In genomic region chr2:26049641-26050040, GRCh38 we compare ENCODE assay signal across 17 cellular contexts. TPM values are rescaled to one million over a fixed set of nuclear protein-coding genes. Genes with fewer than 3 reads are reported as not detected.
DNase-seq lines count a peak whose midpoint lies in the region; ATAC-seq, FAIRE-seq and TF ChIP-seq lines count a peak whose summit lies in the region.
"Had no signal": no experiment of that assay in that cellular context is flagged by ENCODE, and none has a peak within 500 bp of the region (broad histone marks: within the 10 kb centered on the region; RNA-seq: fewer than 3 reads in every experiment).

No MANE protein-coding gene starts in this region.

- no peak for TF ChIP-seq CTCF in astrocyte (IDR thresholded peaks at IDR 0.05; ENCODE audit: insufficient read depth, low read depth, low read length)
- TF ChIP-seq CTCF in glutamatergic neuron (IDR thresholded peaks at IDR 0.05; ENCODE audit: partially characterized antibody, unreplicated experiment), result no peak

- no peak for DNase-seq in stimulated activated naive CD8-positive, alpha-beta T cell treated with anti-CD3 and anti-CD28 coated beads, Interleukin-15, Interleukin-2, amounts not matched to agents 100 U/mL and 50 U/mL, for 24 hours
- DNase-seq in astrocyte (ENCODE audit: low read depth) (peak; percentile 61), glutamatergic neuron (no peak), SHP77 (lab: John Stamatoyannopoulos, UW) (no peak)
- DNase-seq: BE2C, H7, HFFc6, MM.1S, NCI-H1048, NCI-H1436, NCI-H1930, NCI-H510A, SIG-M5 had no signal

- H3K27me3 Mint-ChIP-seq in stimulated activated naive CD8-positive, alpha-beta T cell treated with anti-CD3 and anti-CD28 coated beads, Interleukin-15, Interleukin-2, amounts not matched to agents 100 ng/mL and 50 ng/mL, for 24 hours, result no peaks in the 10 kb centered on the region
- H3K27me3 Mint-ChIP-seq in astrocyte (ENCODE audit: low read depth, unreplicated experiment), result no peaks in the 10 kb centered on the region
- H3K27me3 Mint-ChIP-seq in glutamatergic neuron (ENCODE audit: unreplicated experiment), result no peaks in the 10 kb centered on the region

- FAIRE-seq in astrocyte (lab: Jason Lieb, UNC), result no peak

- no peak overlapping the region for H3K4me3 Mint-ChIP-seq in stimulated activated naive CD8-positive, alpha-beta T cell treated with anti-CD3 and anti-CD28 coated beads, Interleukin-15, Interleukin-2, amounts not matched to agents 100 ng/mL and 50 ng/mL, for 24 hours
- no peak overlapping the region for H3K4me3 Mint-ChIP-seq in astrocyte (ENCODE audit: unreplicated experiment)
- no peak overlapping the region for H3K4me3 Mint-ChIP-seq in glutamatergic neuron (ENCODE audit: unreplicated experiment)
- H3K4me3 Mint-ChIP-seq: HFFc6 had no signal

- H3K4me1 Mint-ChIP-seq in stimulated activated naive CD8-positive, alpha-beta T cell treated with anti-CD3 and anti-CD28 coated beads, Interleukin-15, Interleukin-2, amounts not matched to agents 100 ng/mL and 50 ng/mL, for 24 hours (ENCODE audit: low read depth), result peaks cover 76% of the 10 kb centered on the region
- peaks cover 7% of the 10 kb centered on the region for H3K4me1 Mint-ChIP-seq in astrocyte (ENCODE audit: low read depth, unreplicated experiment)
- peaks cover 5% of the 10 kb centered on the region for H3K4me1 Mint-ChIP-seq in glutamatergic neuron (ENCODE audit: low read depth, unreplicated experiment)

- peaks cover 39% of the 10 kb centered on the region for H3K36me3 Mint-ChIP-seq in stimulated activated naive CD8-positive, alpha-beta T cell treated with anti-CD3 and anti-CD28 coated beads, Interleukin-15, Interleukin-2, amounts not matched to agents 100 ng/mL and 50 ng/mL, for 24 hours (ENCODE audit: low read depth)
- peaks cover 5% of the 10 kb centered on the region for H3K36me3 Mint-ChIP-seq in astrocyte (ENCODE audit: low read depth, unreplicated experiment)
- H3K36me3 Mint-ChIP-seq in glutamatergic neuron (ENCODE audit: unreplicated experiment), result no peaks in the 10 kb centered on the region

- H3K79me2 ChIP-seq in astrocyte (ENCODE audit: insufficient read depth, low read length), result peaks cover 96% of the 10 kb centered on the region

- H3K27ac ChIP-seq in astrocyte (ENCODE audit: low read depth, low read length), result no peak overlapping the region
- H3K27ac ChIP-seq: RWPE1 had no signal

- no peak overlapping the region for H3K9ac ChIP-seq in astrocyte (ENCODE audit: low read length)

- H3K27me3 ChIP-seq in astrocyte (ENCODE audit: insufficient read depth, low read length), result no peaks in the 10 kb centered on the region
- H3K27me3 ChIP-seq: BE2C had no signal

- H3K4me1 ChIP-seq in astrocyte (ENCODE audit: insufficient read depth, low read length), result peaks cover 13% of the 10 kb centered on the region
- H3K4me1 ChIP-seq: BE2C had no signal

- H3K9me3 ChIP-seq in astrocyte (ENCODE audit: insufficient read depth, low read depth, low read length), result no peaks in the 10 kb centered on the region
- H3K9me3 ChIP-seq: BE2C had no signal

- H3K4me3 ChIP-seq in astrocyte (ENCODE audit: insufficient read depth, low read depth, low read length), result no peak overlapping the region

- peaks cover 97% of the 10 kb centered on the region for H4K20me1 ChIP-seq in astrocyte (ENCODE audit: insufficient read depth, low read length)

- no peak for ATAC-seq in stimulated activated naive CD8-positive, alpha-beta T cell treated with anti-CD3 and anti-CD28 coated beads, Interleukin-15, Interleukin-2, amounts not matched to agents 100 U/mL and 50 U/mL, for 24 hours
- ATAC-seq in GM19452 (IDR thresholded peaks at IDR 0.05; ENCODE audit: unreplicated experiment) (no peak), GM19467 (IDR thresholded peaks at IDR 0.05; ENCODE audit: unreplicated experiment) (no peak)

- H3K4me2 ChIP-seq in astrocyte (ENCODE audit: low read length), result no peak overlapping the region

- no peak overlapping the region for H2AFZ ChIP-seq in astrocyte (ENCODE audit: low read depth, low read length)

- H3K36me3 ChIP-seq in astrocyte (ENCODE audit: insufficient read depth, low read length), result no peaks in the 10 kb centered on the region

- no peaks in the 10 kb centered on the region for H3K9me3 Mint-ChIP-seq in stimulated activated naive CD8-positive, alpha-beta T cell treated with anti-CD3 and anti-CD28 coated beads, Interleukin-15, Interleukin-2, amounts not matched to agents 100 ng/mL and 50 ng/mL, for 24 hours
- H3K9me3 Mint-ChIP-seq in astrocyte (ENCODE audit: unreplicated experiment), result no peaks in the 10 kb centered on the region
- H3K9me3 Mint-ChIP-seq in glutamatergic neuron (ENCODE audit: unreplicated experiment), result no peaks in the 10 kb centered on the region
- H3K9me3 Mint-ChIP-seq: HFFc6 had no signal

- H3K27ac Mint-ChIP-seq in stimulated activated naive CD8-positive, alpha-beta T cell treated with anti-CD3 and anti-CD28 coated beads, Interleukin-15, Interleukin-2, amounts not matched to agents 100 ng/mL and 50 ng/mL, for 24 hours, result peak overlapping the region; percentile 39
- H3K27ac Mint-ChIP-seq in astrocyte (ENCODE audit: unreplicated experiment), result no peak overlapping the region
- H3K27ac Mint-ChIP-seq in glutamatergic neuron (ENCODE audit: unreplicated experiment), result peak overlapping the region; percentile 40
- H3K27ac Mint-ChIP-seq: HFFc6 had no signal

RNA-seq across cellular contexts. Expression of gene RAB10, which starts 15.8 kb away (rescaled TPM):
- total RNA-seq in astrocyte, result 174 and 192 TPM in 2 replicates
- total RNA-seq in glutamatergic neuron (ENCODE audit: unreplicated experiment), result 168 TPM
